ENCODE assay signal across 20 cellular contexts in genomic region chr20:1247689-1248088, GRCh38. TPM values are rescaled to one million over a fixed set of nuclear protein-coding genes. Genes with fewer than 3 reads are reported as not detected.
DNase-seq lines count a peak whose midpoint lies in the region; ATAC-seq, FAIRE-seq and TF ChIP-seq lines count a peak whose summit lies in the region.
"Had no signal": no experiment of that assay in that cellular context is flagged by ENCODE, and none has a peak within 500 bp of the region (broad histone marks: within the 10 kb centered on the region; RNA-seq: fewer than 3 reads in every experiment).

No MANE protein-coding gene starts in this region.

- POLR2A ChIA-PET in GM12878 (lab: Charles Lee): no interaction called here
- POLR2A ChIA-PET in naive thymus-derived CD4-positive, alpha-beta T cell (lab: Charles Lee): interaction anchor here (1.1 to 3.4 kb wide), 3 partner anchors 8 to 26 kb away, joined by 3 to 13 read pairs (median 8); no protein-coding TSS in a partner anchor

- no peaks in the 10 kb centered on the region for H3K9me3 ChIP-seq in GM12878 (replicated peaks; ENCODE audit: control insufficient read depth, insufficient read depth, low read length)
- no peaks in the 10 kb centered on the region for H3K9me3 ChIP-seq in naive thymus-derived CD4-positive, alpha-beta T cell (ENCODE audit: control insufficient read depth in 2 of 3, low read length in 3 of 3)
- H3K9me3 ChIP-seq: HAP-1 had no signal

- TF ChIP-seq RAD21 in GM12878 (IDR thresholded peaks at IDR 0.05; ENCODE audit: insufficient read depth, low read depth, low read length): no peak

- H2AFZ ChIP-seq in KMS-11 (ENCODE audit: low read depth) (no peak overlapping the region), GM12878 (ENCODE audit: control insufficient read depth, low read depth, low read length) (no peak overlapping the region)

- H3K27me3 Mint-ChIP-seq in naive thymus-derived CD4-positive, alpha-beta T cell: peaks cover 0 to 19% (median 8%) of the 10 kb centered on the region in 5 donors

- peaks cover 0 to 6% (median 2%) of the 10 kb centered on the region in 11 donors for H3K9me3 Mint-ChIP-seq in naive thymus-derived CD4-positive, alpha-beta T cell

- H3K4me1 Mint-ChIP-seq in naive thymus-derived CD4-positive, alpha-beta T cell: peaks cover 8 to 22% (median 15%) of the 10 kb centered on the region in 7 donors

- H3K27me3 ChIP-seq in KMS-11 (ENCODE audit: insufficient read depth, low read depth) (no peaks in the 10 kb centered on the region), GM12878 (replicated peaks in 1 of 2; ENCODE audit: control insufficient read depth in 2 of 2, insufficient read depth in 2 of 2, low read length in 1 of 2) (no peaks in the 10 kb centered on the region; a peak in 1 of 4 replicates)
- H3K27me3 ChIP-seq in naive thymus-derived CD4-positive, alpha-beta T cell (ENCODE audit: control insufficient read depth in 2 of 2, insufficient read depth in 2 of 2, low read length in 2 of 2): peaks cover 0 to 2% of the 10 kb centered on the region in 2 donors

- intact Hi-C loops in GM12878 (cut with micrococcal nuclease; ENCODE audit: unreplicated experiment): no loop called here
- intact Hi-C loops in naive thymus-derived CD4-positive, alpha-beta T cell (cut with micrococcal nuclease): no loop called here

- H3K27ac ChIP-seq in KMS-11: no peak overlapping the region; the same call in 1 of the 2 replicates
- no peak overlapping the region for H3K27ac ChIP-seq in GM12878 (ENCODE audit: control insufficient read depth, insufficient read depth)
- H3K27ac ChIP-seq in naive thymus-derived CD4-positive, alpha-beta T cell (ENCODE audit: low read depth, low read length): no peak overlapping the region

- H4K20me1 ChIP-seq in KMS-11 (ENCODE audit: insufficient read depth) (no peaks in the 10 kb centered on the region), GM12878 (ENCODE audit: control insufficient read depth, insufficient read depth) (no peaks in the 10 kb centered on the region)

- SMC1A ChIA-PET in GM12878 (lab: Charles Lee; ENCODE audit: uncharacterized antibody, unreplicated experiment): no interaction called here

- H3K36me3 ChIP-seq in KMS-11 (ENCODE audit: insufficient read depth) (no peaks in the 10 kb centered on the region), GM12878 (ENCODE audit: control insufficient read depth in 2 of 2, insufficient read depth in 2 of 2, low read length in 1 of 2) (no peaks in the 10 kb centered on the region)
- no peaks in the 10 kb centered on the region for H3K36me3 ChIP-seq in naive thymus-derived CD4-positive, alpha-beta T cell (ENCODE audit: control insufficient read depth in 2 of 3, insufficient read depth in 3 of 3, low read length in 3 of 3)
- H3K36me3 ChIP-seq: HAP-1 had no signal

- no peak overlapping the region for H3K4me3 ChIP-seq in KMS-11 (IDR thresholded peaks at IDR 0.05; ENCODE audit: insufficient read depth, low read depth, low read length)
- no peak overlapping the region for H3K4me3 ChIP-seq in GM12878
- no peak overlapping the region for H3K4me3 ChIP-seq in naive thymus-derived CD4-positive, alpha-beta T cell (ENCODE audit: low read length)
- H3K4me3 ChIP-seq: HAP-1 had no signal

- BruUV-seq in GM12878 (replicated peaks; lab: Mats Ljungman, UMichigan): no TSS peak

- no peak for TF ChIP-seq EP300 in GM12878 (IDR thresholded peaks at IDR 0.05; ENCODE audit: borderline replicate concordance in 1 of 2, control insufficient read depth in 1 of 2, low read depth in 2 of 2, low read length in 2 of 2)

- H3K27ac Mint-ChIP-seq in naive thymus-derived CD4-positive, alpha-beta T cell: peak overlapping the region in 1 of 9 donors; percentile 21
- H3K27ac Mint-ChIP-seq: CD4-positive, alpha-beta memory T cell had no signal

- RAD21 ChIA-PET in GM12878 (lab: Charles Lee; ENCODE audit: unreplicated experiment): no interaction called here

- H3K79me2 ChIP-seq in KMS-11 (ENCODE audit: insufficient read depth, low read depth) (no peaks in the 10 kb centered on the region), GM12878 (ENCODE audit: control insufficient read depth, insufficient read depth, low read length) (no peaks in the 10 kb centered on the region)

- CTCF ChIA-PET in GM12878 (lab: Yijun Ruan, JAX): interaction anchor here (1.1 kb wide), 1 partner anchor 256 kb away, joined by 3 read pairs; no protein-coding TSS in a partner anchor
- CTCF ChIA-PET in naive thymus-derived CD4-positive, alpha-beta T cell (lab: Charles Lee): no interaction called here

- TF ChIP-seq CTCF in KMS-11 (conservative IDR thresholded peaks at IDR 0.05; ENCODE audit: low read depth, low read length) (no peak), GM12878 (IDR thresholded peaks at IDR 0.05 in 2 of 3, conservative IDR thresholded peaks at IDR 0.05 in 1 of 3; ENCODE audit: control insufficient read depth in 2 of 3, extremely low read depth in 1 of 3, insufficient read depth in 1 of 3, low read depth in 3 of 3, low read length in 3 of 3) (no peak)

- no peak overlapping the region for H3K9ac ChIP-seq in KMS-11
- H3K9ac ChIP-seq in GM12878 (ENCODE audit: control insufficient read depth, insufficient read depth, low read length): no peak overlapping the region

- H3K4me1 ChIP-seq in KMS-11 (ENCODE audit: low read depth, poor library complexity, severe bottlenecking): peaks cover 22% of the 10 kb centered on the region
- H3K4me1 ChIP-seq in GM12878 (ENCODE audit: control insufficient read depth, insufficient read depth, low read length): no peaks in the 10 kb centered on the region
- no peaks in the 10 kb centered on the region for H3K4me1 ChIP-seq in naive thymus-derived CD4-positive, alpha-beta T cell (ENCODE audit: control insufficient read depth in 2 of 2, insufficient read depth in 2 of 2, low read length in 2 of 2)
- H3K4me1 ChIP-seq: HAP-1 had no signal

- H3K4me3 Mint-ChIP-seq in naive thymus-derived CD4-positive, alpha-beta T cell: no peak overlapping the region
- H3K4me3 Mint-ChIP-seq: CD4-positive, alpha-beta memory T cell had no signal

- peaks cover 0 to 4% (median 0%) of the 10 kb centered on the region in 5 donors for H3K36me3 Mint-ChIP-seq in naive thymus-derived CD4-positive, alpha-beta T cell
- H3K36me3 Mint-ChIP-seq: CD4-positive, alpha-beta memory T cell had no signal

- H3K4me2 ChIP-seq in KMS-11: peak overlapping the region; percentile 29; the same call in 1 of the 2 replicates
- H3K4me2 ChIP-seq in GM12878 (ENCODE audit: control insufficient read depth, insufficient read depth): no peak overlapping the region

- peak; percentile 47 for ATAC-seq in GM18498 (IDR thresholded peaks at IDR 0.05; ENCODE audit: unreplicated experiment)
- peak; percentile 55 for ATAC-seq in GM12878
- ATAC-seq in naive thymus-derived CD4-positive, alpha-beta T cell: no peak

- TF ChIP-seq POLR2A in GM12891 (IDR thresholded peaks at IDR 0.05; ENCODE audit: low read depth, low read length): no peak
- no peak for TF ChIP-seq POLR2A in GM12878 (IDR thresholded peaks at IDR 0.05; ENCODE audit: low read depth, low read length)

- DNase-seq in GM12891 (ENCODE audit: insufficient read length, low spot score): no peak
- no peak for DNase-seq in GM12878 (ENCODE audit: low read depth, low spot score)
- no peak for DNase-seq in OCI-M1 (lab: John Stamatoyannopoulos, UW)
- no peak for DNase-seq in DMS153 (lab: John Stamatoyannopoulos, UW)
- no peak for DNase-seq in naive thymus-derived CD4-positive, alpha-beta T cell
- DNase-seq: C1 segment of cervical spinal cord; Calu3; CD4-positive, alpha-beta memory T cell; COR-L47; DND-41; GOT3 had no signal

- in situ Hi-C loops in GM12878 (cut with MboI): no loop called here

- FAIRE-seq in GM12891 (lab: Jason Lieb, UNC) (no peak), GM12878 (lab: Jason Lieb, UNC) (no peak)
- FAIRE-seq: G401.6, GM12892, H54 had no signal

RNA-seq across cellular contexts. Expression of gene SNPH, which starts 18.4 kb away (rescaled TPM):
- 0.65 TPM for polyA plus RNA-seq in GM12891 (2012; ENCODE audit: low read depth, missing spikeins)
- 0.27 and 0.34 TPM in 2 replicates for total RNA-seq in GM12878 (2013; cell fraction: nucleolus; rRNA removed)
- total RNA-seq in GM12878 (2014; rRNA removed) (0.45 and 0.49 TPM in 2 replicates), GM12878 (2014; rRNA removed; fragmentation: Illumina TruSeq; extraction: Trizol) (0.13 and 0.14 TPM in 2 replicates), GM12878 (2021) (0.31 and 0.53 TPM in 2 replicates)
- polyA plus RNA-seq in GM12878 (2011; ENCODE audit: low read depth): 0.07 TPM
- polyA plus RNA-seq in GM12878 (2011; rRNA removed) (not detected in 2 replicates), GM12878 (2014; fragmentation: Illumina TruSeq; extraction: Trizol) (0.05 and 0.15 TPM in 2 replicates), GM12878 (2014; fragmentation: Nextera tagmentation; extraction: Ambion mirVana) (under 1 TPM in 1 of 2 experiments, not detected in 1; 0.02 TPM), GM12878 (2014; rRNA removed) (0.27 and 0.40 TPM in 2 replicates), GM12878 (2016; fragmentation: Nextera tagmentation; extraction: Ambion mirVana) (under 1 TPM; 0.37 to 0.44 TPM)
- polyA plus RNA-seq in GM12878 (2011; cell fraction: cytosol; rRNA removed): 0.01 and 0.02 TPM in 2 replicates
- polyA plus RNA-seq in GM12878 (2011; cell fraction: nucleus; rRNA removed): 0.09 and 0.18 TPM in 2 replicates
- 0.09 and 0.14 TPM in 2 replicates for polyA plus RNA-seq in GM12878 (2012)
- polyA minus RNA-seq in GM12878 (2011; rRNA and poly(A)+ RNA removed): not detected in 2 replicates
- 0.53 TPM in 1 of 2 replicates, not detected in the other for polyA minus RNA-seq in GM12878 (2011; cell fraction: cytosol; rRNA and poly(A)+ RNA removed)
- polyA minus RNA-seq in GM12878 (2011; cell fraction: nucleus; rRNA and poly(A)+ RNA removed): not detected in 2 replicates
- total RNA-seq in naive thymus-derived CD4-positive, alpha-beta T cell: 10 to 100 TPM in 4 of 5 experiments, 1 to 10 TPM in 1; 7.3 to 43.4 (median 22.5) TPM
- 10 to 100 TPM in 1 of 2 donors, 1 to 10 TPM in 1; 6.0 to 16.7 TPM for polyA plus RNA-seq in naive thymus-derived CD4-positive, alpha-beta T cell

RNA-seq across cellular contexts. Expression of gene RAD21L1, which starts 21.8 kb away (rescaled TPM):
- not detected for polyA plus RNA-seq in GM12891 (2012; ENCODE audit: low read depth, missing spikeins)
- 0.35 TPM in 1 of 2 replicates, not detected in the other for total RNA-seq in GM12878 (2013; cell fraction: nucleolus; rRNA removed)
- total RNA-seq in GM12878 (2014; rRNA removed): not detected in 2 replicates
- not detected in 2 replicates for total RNA-seq in GM12878 (2014; rRNA removed; fragmentation: Illumina TruSeq; extraction: Trizol)
- total RNA-seq in GM12878 (2021): not detected in 2 replicates
- not detected for polyA plus RNA-seq in GM12878 (2011; ENCODE audit: low read depth)
- not detected in 2 replicates for polyA plus RNA-seq in GM12878 (2011; rRNA removed)
- polyA plus RNA-seq in GM12878 (2011; cell fraction: cytosol; rRNA removed): not detected in 2 replicates
- not detected in 2 replicates for polyA plus RNA-seq in GM12878 (2011; cell fraction: nucleus; rRNA removed)
- polyA plus RNA-seq in GM12878 (2012): not detected in 2 replicates
- 0.14 TPM in 1 of 2 replicates, not detected in the other for polyA plus RNA-seq in GM12878 (2014; fragmentation: Illumina TruSeq; extraction: Trizol)
- polyA plus RNA-seq in GM12878 (2014; fragmentation: Nextera tagmentation; extraction: Ambion mirVana): not detected
- polyA plus RNA-seq in GM12878 (2014; rRNA removed): not detected in 2 replicates
- polyA plus RNA-seq in GM12878 (2016; fragmentation: Nextera tagmentation; extraction: Ambion mirVana): not detected
- not detected in 2 replicates for polyA minus RNA-seq in GM12878 (2011; rRNA and poly(A)+ RNA removed)
- polyA minus RNA-seq in GM12878 (2011; cell fraction: cytosol; rRNA and poly(A)+ RNA removed): not detected in 2 replicates
- not detected in 2 replicates for polyA minus RNA-seq in GM12878 (2011; cell fraction: nucleus; rRNA and poly(A)+ RNA removed)
- under 1 TPM in 3 of 5 experiments, not detected in 2; 0.58 to 0.81 (median 0.64) TPM for total RNA-seq in naive thymus-derived CD4-positive, alpha-beta T cell
- polyA plus RNA-seq in naive thymus-derived CD4-positive, alpha-beta T cell: under 1 TPM in 1 of 2 donors, not detected in 1; 0.48 TPM
- total RNA-seq: A673, Calu3 had no signal
- polyA plus RNA-seq: CD4-positive, alpha-beta memory T cell had no signal

RNA-seq across cellular contexts. Expression of gene C20orf202, which starts 44.4 kb away (rescaled TPM):
- not detected for polyA plus RNA-seq in GM12891 (2012; ENCODE audit: low read depth, missing spikeins)
- total RNA-seq in GM12878 (2013; cell fraction: nucleolus; rRNA removed): 0.48 TPM in 1 of 2 replicates, not detected in the other
- not detected in 2 replicates for total RNA-seq in GM12878 (2014; rRNA removed)
- total RNA-seq in GM12878 (2014; rRNA removed; fragmentation: Illumina TruSeq; extraction: Trizol): not detected in 2 replicates
- total RNA-seq in GM12878 (2021): not detected in 2 replicates
- not detected for polyA plus RNA-seq in GM12878 (2011; ENCODE audit: low read depth)
- 0.04 and 0.10 TPM in 2 replicates for polyA plus RNA-seq in GM12878 (2011; rRNA removed)
- polyA plus RNA-seq in GM12878 (2011; cell fraction: cytosol; rRNA removed): 0.03 and 0.06 TPM in 2 replicates
- 0.07 TPM in 1 of 2 replicates, not detected in the other for polyA plus RNA-seq in GM12878 (2011; cell fraction: nucleus; rRNA removed)
- polyA plus RNA-seq in GM12878 (2012): not detected in 2 replicates
- polyA plus RNA-seq in GM12878 (2014; fragmentation: Illumina TruSeq; extraction: Trizol): 0.04 TPM in 1 of 2 replicates, not detected in the other
- polyA plus RNA-seq in GM12878 (2014; fragmentation: Nextera tagmentation; extraction: Ambion mirVana): not detected
- polyA plus RNA-seq in GM12878 (2014; rRNA removed): 0.08 TPM in 1 of 2 replicates, not detected in the other
- polyA plus RNA-seq in GM12878 (2016; fragmentation: Nextera tagmentation; extraction: Ambion mirVana): not detected
- not detected in 2 replicates for polyA minus RNA-seq in GM12878 (2011; rRNA and poly(A)+ RNA removed)
- not detected in 2 replicates for polyA minus RNA-seq in GM12878 (2011; cell fraction: cytosol; rRNA and poly(A)+ RNA removed)
- polyA minus RNA-seq in GM12878 (2011; cell fraction: nucleus; rRNA and poly(A)+ RNA removed): not detected in 2 replicates
- under 1 TPM in 1 of 5 experiments, not detected in 4; 0.22 TPM for total RNA-seq in naive thymus-derived CD4-positive, alpha-beta T cell
- polyA plus RNA-seq in naive thymus-derived CD4-positive, alpha-beta T cell: under 1 TPM in 1 of 2 donors, not detected in 1; 0.22 TPM
- total RNA-seq: A172, A673, Calu3 had no signal
- polyA plus RNA-seq: BJ had no signal

Comparison
In these comparisons a context has a peak if more than half of its experiments do, and no peak if none do; other contexts are left out.
1. RNA of gene SNPH, which starts 18.4 kb away (total RNA-seq): 7.3 to 43.4 TPM in naive thymus-derived CD4-positive, alpha-beta T cell; 0.13 to 0.53 TPM in GM12878; every median in the first group is over 4 times any median in the second.